In the genomic region with DNA sequence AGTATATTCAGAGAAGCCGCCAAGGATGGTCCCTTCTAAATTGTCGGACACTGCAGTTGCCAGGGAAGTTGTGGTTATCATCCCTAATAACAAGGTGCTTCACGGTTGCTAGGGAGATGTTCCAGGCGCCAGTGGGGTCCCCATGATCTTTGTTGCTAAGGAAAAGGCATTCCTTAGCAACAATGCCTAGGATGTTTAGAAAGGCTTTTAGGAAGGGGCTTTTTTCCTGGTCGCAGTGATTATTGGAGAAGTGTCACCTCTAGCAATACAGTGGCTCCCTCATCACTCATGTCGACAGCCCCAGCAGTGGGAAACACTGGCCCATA, we compare ENCODE assay signal across 13 cellular contexts. TPM values are rescaled to one million over a fixed set of nuclear protein-coding genes. Genes with fewer than 3 reads are reported as not detected.
"Had no signal": no experiment of that assay in that cellular context is flagged by ENCODE, and none has a peak within 500 bp of the region (broad histone marks: within the 10 kb centered on the region; RNA-seq: fewer than 3 reads in every experiment).

No MANE protein-coding gene starts in this region.

- H3K4me3 Mint-ChIP-seq: activated CD8-positive, alpha-beta memory T cell treated with anti-CD3 and anti-CD28 coated beads, Interleukin-2, amount 10 ng/mL, durations not matched to agents 7 days and 5 days; activated T-cell treated with anti-CD3 and anti-CD28 coated beads, Interleukin-2, amount 50 U/mL, for 24 hours; stimulated activated memory B cell treated with anti-CD40 and anti-IgM and Interleukin-4, amounts not matched to agents 10 μg/mL and 1 μg/mL and 100 μg/mL, for 72 hours had no signal

- H3K4me3 ChIP-seq: body of pancreas, heart right ventricle, left ventricle myocardium inferior, right lobe of liver, transverse colon had no signal

- H3K4me1 ChIP-seq: body of pancreas, heart right ventricle, left ventricle myocardium inferior, right lobe of liver, transverse colon had no signal

- H3K27me3 ChIP-seq: body of pancreas, right lobe of liver, transverse colon had no signal

- H3K9me3 ChIP-seq: body of pancreas, heart right ventricle, left ventricle myocardium inferior, right lobe of liver, transverse colon had no signal

- DNase-seq: activated CD4-positive, alpha-beta T cell treated with anti-CD3 and anti-CD28 coated beads, Interleukin-2, amount 50 U/mL, for 48 hours; activated CD4-positive, CD25-positive, alpha-beta regulatory T cell treated with anti-CD3 and anti-CD28 coated beads, Interleukin-2, amount 50 U/mL, for 72 hours; activated CD8-positive, alpha-beta memory T cell treated with anti-CD3 and anti-CD28 coated beads, Interleukin-2, amount 10 ng/mL, durations not matched to agents 7 days and 5 days; amniotic stem cell; heart right ventricle; left ventricle myocardium inferior; right lobe of liver had no signal

- H3K27ac ChIP-seq: body of pancreas, heart right ventricle, left ventricle myocardium inferior, right lobe of liver had no signal

- H3K4me1 Mint-ChIP-seq: activated CD8-positive, alpha-beta memory T cell treated with anti-CD3 and anti-CD28 coated beads, Interleukin-2, amount 10 ng/mL, durations not matched to agents 7 days and 5 days had no signal

- H3K9me3 Mint-ChIP-seq: activated naive CD4-positive, alpha-beta T cell treated with anti-CD3 and anti-CD28 coated beads, Interleukin-2, amount 50 U/mL, for 72 hours; activated T-cell treated with anti-CD3 and anti-CD28 coated beads, Interleukin-2, amount 50 U/mL, for 24 hours; stimulated activated memory B cell treated with anti-CD40 and anti-IgM and Interleukin-4, amounts not matched to agents 10 μg/mL and 1 μg/mL and 100 μg/mL, for 72 hours had no signal

- H3K36me3 ChIP-seq: right lobe of liver, transverse colon had no signal

- H3K27me3 Mint-ChIP-seq: activated CD8-positive, alpha-beta memory T cell treated with anti-CD3 and anti-CD28 coated beads, Interleukin-2, amount 10 ng/mL, durations not matched to agents 7 days and 5 days; activated T-cell treated with anti-CD3 and anti-CD28 coated beads, Interleukin-2, amount 50 U/mL, for 24 hours; progenitor cell of endocrine pancreas; stimulated activated memory B cell treated with anti-CD40 and anti-IgM and Interleukin-4, amounts not matched to agents 10 μg/mL and 1 μg/mL and 100 μg/mL, for 72 hours had no signal

- H3K27ac Mint-ChIP-seq: activated CD8-positive, alpha-beta memory T cell treated with anti-CD3 and anti-CD28 coated beads, Interleukin-2, amount 10 ng/mL, durations not matched to agents 7 days and 5 days; activated naive CD4-positive, alpha-beta T cell treated with anti-CD3 and anti-CD28 coated beads, Interleukin-2, amount 50 U/mL, for 72 hours; activated T-cell treated with anti-CD3 and anti-CD28 coated beads, Interleukin-2, amount 50 U/mL, for 24 hours; stimulated activated memory B cell treated with anti-CD40 and anti-IgM and Interleukin-4, amounts not matched to agents 10 μg/mL and 1 μg/mL and 100 μg/mL, for 72 hours had no signal

RNA-seq across cellular contexts. Expression of a gene that starts 6.3 kb away (rescaled TPM):
- total RNA-seq: activated naive CD4-positive, alpha-beta T cell treated with anti-CD3 and anti-CD28 coated beads, Interleukin-2, amount 50 U/mL, for 72 hours had no signal
